11 cellular contexts compared by ENCODE assay signal in the genomic region with DNA sequence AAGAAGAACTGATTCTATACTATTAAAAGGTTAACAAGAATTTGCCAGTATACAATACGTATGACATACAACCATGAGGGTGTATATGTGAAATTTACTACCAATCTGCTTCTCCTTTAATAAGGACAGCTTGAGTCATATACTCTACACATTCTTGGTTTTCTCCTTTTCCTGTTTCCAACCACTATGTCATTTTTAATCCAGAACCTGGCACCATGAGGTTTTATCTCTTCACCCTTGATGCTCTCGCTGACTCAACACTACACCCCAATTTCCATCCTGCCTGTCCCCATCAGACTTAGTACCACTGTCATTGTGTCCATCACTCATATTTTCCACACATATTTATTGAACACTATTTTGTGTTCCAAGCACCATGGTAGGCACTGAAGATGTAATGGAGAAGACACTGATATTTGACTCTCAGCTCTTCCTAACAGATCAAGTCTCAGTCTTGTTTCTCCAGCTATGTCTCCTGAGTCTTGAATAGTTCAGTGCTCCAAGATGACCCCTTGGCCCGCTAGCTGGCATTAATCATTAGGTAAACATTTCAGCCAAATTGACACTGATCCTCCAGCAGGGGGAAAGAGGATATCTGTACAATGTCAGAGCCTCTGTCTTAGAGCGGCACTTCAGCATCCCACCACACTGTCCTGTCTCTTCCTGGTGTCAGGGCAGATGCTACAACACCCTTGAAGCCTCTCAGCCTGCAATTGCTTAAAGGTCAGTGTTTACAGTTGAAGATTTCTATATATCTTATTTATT. TPM values are rescaled to one million over a fixed set of nuclear protein-coding genes. Genes with fewer than 3 reads are reported as not detected.
DNase-seq lines count a peak whose midpoint lies in the region; ATAC-seq and TF ChIP-seq lines count a peak whose summit lies in the region.
"Had no signal": no experiment of that assay in that cellular context is flagged by ENCODE, and none has a peak within 500 bp of the region (broad histone marks: within the 10 kb centered on the region; RNA-seq: fewer than 3 reads in every experiment).

No MANE protein-coding gene starts in this region.

- POLR2A ChIA-PET in RWPE1 (lab: Yijun Ruan, JAX; ENCODE audit: low non-redundant PET) = no interaction called here

- H3K9me3 ChIP-seq in fibroblast of lung (ENCODE audit: control insufficient read depth, insufficient read depth, low read depth, low read length) (no peaks in the 10 kb centered on the region), testis (no peaks in the 10 kb centered on the region), vagina (no peaks in the 10 kb centered on the region)

- no peaks in the 10 kb centered on the region for H3K79me2 ChIP-seq in fibroblast of lung (ENCODE audit: control insufficient read depth, insufficient read depth, low read length)

- peaks cover 7% of the 10 kb centered on the region for H3K4me1 ChIP-seq in fibroblast of lung (ENCODE audit: control insufficient read depth, extremely low read depth, insufficient read depth, low read length)
- no peaks in the 10 kb centered on the region for H3K4me1 ChIP-seq in testis
- H3K4me1 ChIP-seq in vagina = no peaks in the 10 kb centered on the region

- in situ Hi-C loops in ACHN (cut with HindIII; ENCODE audit: low pct_ligation_motif_present, low pct_unique_long_range_greater_than_20kb, low sequenced_read_pairs) = no loop called here

- CTCF ChIA-PET in RWPE1 (lab: Yijun Ruan, JAX) = interaction anchor here (0.6 kb wide), 1 partner anchor 20 kb away, joined by 3 read pairs; no protein-coding TSS in a partner anchor

- no peak overlapping the region for H2AFZ ChIP-seq in fibroblast of lung (ENCODE audit: low read length)

- H3K4me3 ChIP-seq in fibroblast of lung (replicated peaks in 1 of 4; ENCODE audit: control extremely low read depth in 1 of 4, insufficient read depth in 1 of 4, low read depth in 3 of 4, low read length in 4 of 4) (no peak overlapping the region), testis (no peak overlapping the region), vagina (no peak overlapping the region)

- H3K4me2 ChIP-seq in fibroblast of lung (ENCODE audit: extremely low read depth, insufficient read depth, low read length) = no peak overlapping the region

- no peaks in the 10 kb centered on the region for H3K36me3 ChIP-seq in fibroblast of lung (ENCODE audit: control insufficient read depth, insufficient read depth, low read length)
- H3K36me3 ChIP-seq in testis (ENCODE audit: low read depth, missing control alignments) = no peaks in the 10 kb centered on the region
- H3K36me3 ChIP-seq in vagina = no peaks in the 10 kb centered on the region

- intact Hi-C loops in testis (cut with DNase I; ENCODE audit: low total_unique reads) = no loop called here
- intact Hi-C loops in vagina (cut with DNase I) = no loop called here

- peak; percentile 30 for DNase-seq in ACHN
- peak; percentile 8 for DNase-seq in RWPE1 (ENCODE audit: low spot score)
- DNase-seq in fibroblast of lung (ENCODE audit: low read depth in 2 of 2) = peak in 1 of 2 donors; percentile 48
- no peak for DNase-seq in testis
- DNase-seq in mucosa of gallbladder (ENCODE audit: low spot score) = no peak
- DNase-seq in vagina (ENCODE audit: extremely low spot score in 2 of 2) = no peak
- DNase-seq: activated B cell treated with CpG ODN at 0.5 μM for 24 hours; activated naive CD4-positive, alpha-beta T cell treated with anti-CD3 and anti-CD28 coated beads, Interleukin-2, amount 50 U/mL, for 16 hours had no signal

- TF ChIP-seq CTCF in RWPE1 (conservative IDR thresholded peaks at IDR 0.05; ENCODE audit: low read depth) (no peak), fibroblast of lung (conservative IDR thresholded peaks at IDR 0.05 in 1 of 2, IDR thresholded peaks at IDR 0.05 in 1 of 2; ENCODE audit: low read depth in 1 of 2, low read length in 2 of 2) (peak; percentile 9 to 13), testis (IDR thresholded peaks at IDR 0.05) (no peak), vagina (IDR thresholded peaks at IDR 0.05) (no peak)

- H3K27me3 ChIP-seq in fibroblast of lung (ENCODE audit: control insufficient read depth, insufficient read depth, low read length) (no peaks in the 10 kb centered on the region), testis (no peaks in the 10 kb centered on the region), vagina (no peaks in the 10 kb centered on the region)

- 64 to 66% methylated on average over 4 of the region's 4 CpGs for WGBS in testis, 2 donors

- H3K27ac ChIP-seq in RWPE1 = no peak overlapping the region
- H3K27ac ChIP-seq in fibroblast of lung (ENCODE audit: insufficient read depth, low read length) = no peak overlapping the region
- no peak overlapping the region for H3K27ac ChIP-seq in testis
- H3K27ac ChIP-seq in vagina = no peak overlapping the region
- H3K27ac ChIP-seq: C4-2B had no signal

- TF ChIP-seq POLR2A in testis (IDR thresholded peaks at IDR 0.05) (no peak), vagina (IDR thresholded peaks at IDR 0.05) (no peak)

- H3K9ac ChIP-seq in fibroblast of lung (ENCODE audit: insufficient read depth, low read length) = no peak overlapping the region

- H4K20me1 ChIP-seq in fibroblast of lung (ENCODE audit: control insufficient read depth, extremely low read depth, insufficient read depth, low read length) = no peaks in the 10 kb centered on the region

- ATAC-seq in GM19351 (IDR thresholded peaks at IDR 0.05; ENCODE audit: unreplicated experiment) (peak; percentile 43), HG02763 (IDR thresholded peaks at IDR 0.05; ENCODE audit: unreplicated experiment) (no peak)

RNA-seq across cellular contexts. Expression of a gene that starts 11.2 kb away (rescaled TPM):
- 24.7 and 85.4 TPM in 2 replicates for total RNA-seq in fibroblast of lung
- 108 and 215 TPM in 2 replicates for polyA plus RNA-seq in fibroblast of lung
- 53.2 and 144 TPM in 2 replicates for polyA plus RNA-seq in fibroblast of lung (2012)
- 79.6 and 257 TPM in 2 replicates for polyA minus RNA-seq in fibroblast of lung (ENCODE audit: low replicate concordance)
- total RNA-seq in testis = 1 to 10 TPM; 1.1 to 1.3 TPM
- polyA plus RNA-seq in testis (ENCODE audit: insufficient read depth, low read depth, low replicate concordance) = 11.5 TPM
- 3.7 TPM for total RNA-seq in mucosa of gallbladder
- total RNA-seq in vagina = 23.1 TPM

Comparison
In these comparisons a context has a peak if more than half of its experiments do, and no peak if none do; other contexts are left out.
1. DNase-seq: peak in ACHN (single experiment) and RWPE1 (single experiment); none in testis (single experiment), mucosa of gallbladder (single experiment) and vagina (0 of 2).
2. CTCF ChIP-seq: peak in fibroblast of lung (2 of 2); none in RWPE1 (single experiment), testis (0 of 3) and vagina (0 of 3).